In genomic region chr1:74571875-74572274, GRCh38 we compare ENCODE assay signal across 16 cellular contexts. TPM values are rescaled to one million over a fixed set of nuclear protein-coding genes. Genes with fewer than 3 reads are reported as not detected.
DNase-seq lines count a peak whose midpoint lies in the region; TF ChIP-seq lines count a peak whose summit lies in the region.
"Had no signal": no experiment of that assay in that cellular context is flagged by ENCODE, and none has a peak within 500 bp of the region (broad histone marks: within the 10 kb centered on the region; RNA-seq: fewer than 3 reads in every experiment).

No MANE protein-coding gene starts in this region.

- TF ChIP-seq CTCF in PC-9 (conservative IDR thresholded peaks at IDR 0.05) (no peak), dorsolateral prefrontal cortex (IDR thresholded peaks at IDR 0.05 in 54 of 56, conservative IDR thresholded peaks at IDR 0.05 in 2 of 56; ENCODE audit: low read depth in 1 of 56, partially characterized antibody in 56 of 56) (no peak), nephron progenitor cell (IDR thresholded peaks at IDR 0.05) (no peak)

- no peak overlapping the region for H3K27ac Mint-ChIP-seq in nephron progenitor cell
- H3K27ac Mint-ChIP-seq: CD4-positive, CD25-positive, alpha-beta regulatory T cell had no signal

- intact Hi-C loops in PC-9 (cut with micrococcal nuclease; ENCODE audit: unreplicated experiment) (no loop called here), dorsolateral prefrontal cortex (cut with DNase I) (loop anchor here in 1 of 2 donors (2.0 kb wide), 2 partner anchors 59 to 101 kb away; partner anchors contain the start of genes ERICH3 and LRRC53)

- no peaks in the 10 kb centered on the region for H3K79me2 ChIP-seq in PC-9 (ENCODE audit: low read depth)

- no peaks in the 10 kb centered on the region for H4K20me1 ChIP-seq in PC-9 (ENCODE audit: insufficient read depth)

- H3K9me3 Mint-ChIP-seq in nephron progenitor cell = no peaks in the 10 kb centered on the region

- H3K27ac ChIP-seq in PC-9 (no peak overlapping the region), dorsolateral prefrontal cortex (peak overlapping the region in 46 of 59 donors; percentile 3 to 84 (median 68))
- H3K27ac ChIP-seq: KMS-11 had no signal

- H3K4me3 ChIP-seq in PC-9 = no peak overlapping the region
- H3K4me3 ChIP-seq in dorsolateral prefrontal cortex = peak overlapping the region in 1 of 59 donors; percentile 41

- H3K27me3 ChIP-seq in PC-9 (ENCODE audit: insufficient read depth, low read depth) (0 out of 2 replicates have a peak, but pooled peaks cover 3% of the 10 kb centered on the region), dorsolateral prefrontal cortex (peaks cover 0 to 4% (median 0%) of the 10 kb centered on the region in 45 donors)

- no peaks in the 10 kb centered on the region for H3F3A ChIP-seq in PC-9 (ENCODE audit: insufficient read depth, low read depth)

- H2AFZ ChIP-seq in PC-9 = 0 out of 2 replicates have a peak overlapping the region, but pooled peaks have one; percentile 27

- H3K36me3 ChIP-seq in PC-9 (ENCODE audit: low read depth) = no peaks in the 10 kb centered on the region

- no peak for DNase-seq in PC-9
- DNase-seq in dorsolateral prefrontal cortex = no peak
- peak; percentile 6 for DNase-seq in nephron progenitor cell
- DNase-seq in glomerular visceral epithelial cell (ENCODE audit: extremely low spot score) = no peak
- no peak for DNase-seq in NCI-H446 treated with DMSO at 0.1 percent for 48 hours (lab: John Stamatoyannopoulos, UW)
- DNase-seq in NCI-H748 (lab: John Stamatoyannopoulos, UW; ENCODE audit: unreplicated experiment) = no peak
- DNase-seq in HUDEP-2 (lab: John Stamatoyannopoulos, UW; ENCODE audit: unreplicated experiment in 76 of 76) = no peak
- DNase-seq: CD4-positive, CD25-positive, alpha-beta regulatory T cell; DMS53; NCI-H1048; NCI-H1436 treated with DMSO at 0.1 percent for 48 hours; NCI-H2029 treated with DMSO at 0.1 percent for 48 hours; NCI-H524; SIG-M5 had no signal

- CTCF ChIA-PET in PC-9 (lab: Charles Lee) = no interaction called here

- no peak overlapping the region for H3K4me3 Mint-ChIP-seq in nephron progenitor cell
- H3K4me3 Mint-ChIP-seq: CD4-positive, CD25-positive, alpha-beta regulatory T cell had no signal

- H3K9me2 ChIP-seq in PC-9 (ENCODE audit: insufficient read depth) = no peaks in the 10 kb centered on the region

- no peak overlapping the region for H3K4me2 ChIP-seq in PC-9
- H3K4me2 ChIP-seq: KMS-11 had no signal

- H3K4me1 ChIP-seq in PC-9 (replicated peaks; ENCODE audit: insufficient read depth) = no peaks in the 10 kb centered on the region

- H3K4me1 Mint-ChIP-seq in nephron progenitor cell = no peaks in the 10 kb centered on the region
- H3K4me1 Mint-ChIP-seq: CD4-positive, CD25-positive, alpha-beta regulatory T cell had no signal

- H3K27me3 Mint-ChIP-seq in nephron progenitor cell (ENCODE audit: low read depth, poor library complexity) = no peaks in the 10 kb centered on the region
- H3K27me3 Mint-ChIP-seq: CD4-positive, CD25-positive, alpha-beta regulatory T cell had no signal

- BruUV-seq in PC-9 (replicated peaks; lab: Mats Ljungman, UMichigan) = no TSS peak

- H3K9me3 ChIP-seq in PC-9 (ENCODE audit: insufficient read depth, low read depth) = no peaks in the 10 kb centered on the region

- POLR2A ChIA-PET in PC-9 (lab: Charles Lee; ENCODE audit: unreplicated experiment) = no interaction called here

- H3K36me3 Mint-ChIP-seq in nephron progenitor cell (ENCODE audit: low read depth) = no peaks in the 10 kb centered on the region
- H3K36me3 Mint-ChIP-seq: CD4-positive, CD25-positive, alpha-beta regulatory T cell had no signal

RNA-seq across cellular contexts. Expression of gene LRRC53, which starts 59.5 kb away (rescaled TPM):
- not detected in 2 replicates for total RNA-seq in PC-9 (2021)
- 1 to 10 TPM in 65 of 120 experiments, under 1 TPM in 55; 0.14 to 2.8 (median 1.1) TPM for total RNA-seq in dorsolateral prefrontal cortex
- total RNA-seq: CD4-positive, CD25-positive, alpha-beta regulatory T cell; M059J had no signal
